ENCODE assay signal across 19 cellular contexts in genomic region chr20:64113444-64113775, GRCh38. TPM values are rescaled to one million over a fixed set of nuclear protein-coding genes. Genes with fewer than 3 reads are reported as not detected.
"Had no signal": no experiment of that assay in that cellular context is flagged by ENCODE, and none has a peak within 500 bp of the region (broad histone marks: within the 10 kb centered on the region; RNA-seq: fewer than 3 reads in every experiment).

No MANE protein-coding gene starts in this region.

- H3K4me3 ChIP-seq: coronary artery, hepatocyte, right lobe of liver, spleen, thyroid gland, uterus had no signal

- H3K27me3 Mint-ChIP-seq: naive B cell had no signal

- H3K27me3 ChIP-seq: hepatocyte, right lobe of liver, spleen, thyroid gland, uterus had no signal

- H3K4me1 Mint-ChIP-seq: WTC11 had no signal

- FAIRE-seq: TTC549 had no signal

- ATAC-seq: activated CD8-positive, alpha-beta T cell treated with anti-CD3 and anti-CD28 coated beads, Interleukin-2, amount 10 ng/mL, durations not matched to agents 7 days and 5 days; esophagus mucosa; right lobe of liver; WTC11 had no signal

- H3K4me2 ChIP-seq: hepatocyte had no signal

- H3K9me3 ChIP-seq: right lobe of liver, spleen, thyroid gland, uterus had no signal

- H2AFZ ChIP-seq: hepatocyte had no signal

- H3K27ac Mint-ChIP-seq: activated CD8-positive, alpha-beta T cell treated with anti-CD3 and anti-CD28 coated beads, Interleukin-2, amount 10 ng/mL, durations not matched to agents 7 days and 5 days; activated naive CD4-positive, alpha-beta T cell treated with anti-CD3 and anti-CD28 coated beads for 36 hours; progenitor cell of endocrine pancreas had no signal

- H3K9me3 Mint-ChIP-seq: activated naive CD4-positive, alpha-beta T cell treated with anti-CD3 and anti-CD28 coated beads for 36 hours; naive B cell; WTC11 had no signal

- DNase-seq: activated CD4-positive, alpha-beta T cell treated with anti-CD3 and anti-CD28 coated beads for 4 hours; activated naive CD4-positive, alpha-beta T cell treated with anti-CD3 and anti-CD28 coated beads for 36 hours; mammary epithelial cell; naive B cell; SW 1271; thyroid gland; uterus had no signal

- H3K36me3 ChIP-seq: right lobe of liver, spleen, thyroid gland, uterus had no signal

- H3K4me3 Mint-ChIP-seq: activated CD8-positive, alpha-beta T cell treated with anti-CD3 and anti-CD28 coated beads, Interleukin-2, amount 10 ng/mL, durations not matched to agents 7 days and 5 days; activated naive CD4-positive, alpha-beta T cell treated with anti-CD3 and anti-CD28 coated beads for 36 hours; naive B cell; WTC11 had no signal

- H3K79me2 ChIP-seq: hepatocyte had no signal

- H3K36me3 Mint-ChIP-seq: naive B cell, WTC11 had no signal

- H3K4me1 ChIP-seq: right lobe of liver, thyroid gland, uterus had no signal

- H3K27ac ChIP-seq: coronary artery, hepatocyte, right lobe of liver, spleen, thyroid gland, uterus had no signal

RNA-seq across cellular contexts. Expression of gene NPBWR2, which starts 6.0 kb away (rescaled TPM):
- total RNA-seq: activated CD8-positive, alpha-beta T cell treated with anti-CD3 and anti-CD28 coated beads, Interleukin-2, amount 10 ng/mL, durations not matched to agents 7 days and 5 days; activated naive CD4-positive, alpha-beta T cell treated with anti-CD3 and anti-CD28 coated beads for 36 hours; esophagus mucosa; hepatocyte; mammary epithelial cell; mononuclear cell; progenitor cell of endocrine pancreas; right lobe of liver; T-helper 2 cell treated with Interferon-gamma antibody and Interleukin-4, amounts not matched to agents 100 ng/mL and 5 ng/mL, for 36 hours; thyroid gland; uterus; WTC11 had no signal
- polyA plus RNA-seq: adipose tissue, hepatocyte, mammary epithelial cell, spleen had no signal

RNA-seq across cellular contexts. Expression of gene LKAAEAR1, which starts 29.2 kb away (rescaled TPM):
- total RNA-seq: hepatocyte, progenitor cell of endocrine pancreas, right lobe of liver, uterus had no signal
